ENCODE assay signal across 8 cellular contexts in genomic region chr17:80101160-80101945, GRCh38. TPM values are rescaled to one million over a fixed set of nuclear protein-coding genes. Genes with fewer than 3 reads are reported as not detected.
DNase-seq lines count a peak whose midpoint lies in the region; ATAC-seq and TF ChIP-seq lines count a peak whose summit lies in the region.

TSS of gene GAA (plus strand) at chr17:80101581. CDS start at chr17:80104587, 3,006 bp downstream.

- H3K27ac Mint-ChIP-seq in T-cell = peak within 1 kb of the TSS; percentile 82 to 88

- POLR2A ChIA-PET in T-cell (lab: Charles Lee) = no interaction called here

- peaks cover 14% of the 10 kb centered on the region for H3K4me1 ChIP-seq in adipocyte (ENCODE audit: control insufficient read depth, insufficient read depth, low read length)
- peaks cover 0 to 23% (median 7%) of the 10 kb centered on the region in 12 donors for H3K4me1 ChIP-seq in heart left ventricle
- peaks cover 13 to 35% (median 16%) of the 10 kb centered on the region in 4 donors for H3K4me1 ChIP-seq in upper lobe of left lung

- peaks cover 5% of the 10 kb centered on the region for H3K27me3 ChIP-seq in adipocyte (replicated peaks; ENCODE audit: control insufficient read depth, insufficient read depth, low read length)
- no peaks in the 10 kb centered on the region for H3K27me3 ChIP-seq in heart left ventricle
- H3K27me3 ChIP-seq in upper lobe of left lung = no peaks in the 10 kb centered on the region

- peak within 1 kb of the TSS; percentile 97 for H3K9ac ChIP-seq in adipocyte (ENCODE audit: low read length)

- H3K4me3 ChIP-seq in adipocyte (ENCODE audit: low read length) (peak within 1 kb of the TSS; percentile 99), heart left ventricle (peak within 1 kb of the TSS; percentile 68 to 99 (median 90)), upper lobe of left lung (peak within 1 kb of the TSS; percentile 90 to 96 (median 93))

- intact Hi-C loops in heart left ventricle (cut with DNase I) = loop anchor here in 3 of 10 donors (5.0 kb wide), 3 partner anchors 46 to 161 kb away; partner anchors contain the start of genes EIF4A3 (in 3 of the 3) and RNF213 (in 2 of the 3)
- intact Hi-C loops in posterior vena cava (cut with DNase I) = no loop called here

- no peaks in the 10 kb centered on the region for H3K27me3 Mint-ChIP-seq in T-cell

- H3K4me1 Mint-ChIP-seq in T-cell = peaks cover 23 to 39% (median 31%) of the 10 kb centered on the region in 3 donors

- H3K27ac ChIP-seq in heart left ventricle (peak within 1 kb of the TSS; percentile 36 to 98 (median 91)), upper lobe of left lung (peak within 1 kb of the TSS; percentile 79 to 95 (median 92))

- TF ChIP-seq CTCF in heart left ventricle (IDR thresholded peaks at IDR 0.05) (peak; percentile 50 to 98 (median 88)), upper lobe of left lung (IDR thresholded peaks at IDR 0.05) (peak; percentile 86 to 100 (median 99))

- no peaks in the 10 kb centered on the region for H3K9me3 Mint-ChIP-seq in T-cell

- ATAC-seq in T-cell (replicated peaks in 1 of 4) (peak; percentile 86 to 88 (median 87)), heart left ventricle (peak; percentile 75 to 91 (median 84)), upper lobe of left lung (ENCODE audit: low FRiP score in 2 of 2) (peak; percentile 85 to 94)

- peak; percentile 100 for DNase-seq in GM03348 (ENCODE audit: low spot score)
- DNase-seq in HCEC 1CT = peak; percentile 77
- peak; percentile 62 for DNase-seq in NCI-H1048 (lab: John Stamatoyannopoulos, UW)
- peak; percentile 69 to 91 (median 83) for DNase-seq in T-cell
- DNase-seq in adipocyte (ENCODE audit: low read depth) = peak; percentile 95
- peak; percentile 89 to 96 (median 89) for DNase-seq in heart left ventricle
- DNase-seq in posterior vena cava (ENCODE audit: low spot score) = peak; percentile 95
- peak; percentile 85 to 98 for DNase-seq in upper lobe of left lung

- TF ChIP-seq POLR2A in heart left ventricle (IDR thresholded peaks at IDR 0.05) (peak in 1 of 2 donors; percentile 82), upper lobe of left lung (IDR thresholded peaks at IDR 0.05) (peak in 3 of 4 donors; percentile 22 to 84 (median 26))

- 0% methylated on average over 46 to 107 of the region's 107 CpGs for WGBS in heart left ventricle, 4 donors
- WGBS in upper lobe of left lung, 2 donors = 0% methylated on average over 7 to 19 of the region's 107 CpGs

- H3K36me3 ChIP-seq in adipocyte (ENCODE audit: control insufficient read depth, insufficient read depth, low read length, severe bottlenecking) = no peaks in the 10 kb centered on the region
- no peaks in the 10 kb centered on the region for H3K36me3 ChIP-seq in heart left ventricle
- no peaks in the 10 kb centered on the region for H3K36me3 ChIP-seq in upper lobe of left lung

- no peak for TF ChIP-seq EP300 in upper lobe of left lung (IDR thresholded peaks at IDR 0.05)

- H3K4me3 Mint-ChIP-seq in T-cell = peak within 1 kb of the TSS; percentile 85 to 92 (median 90)

- peaks cover 2% of the 10 kb centered on the region for H3K36me3 Mint-ChIP-seq in T-cell

- CTCF ChIA-PET in T-cell (lab: Charles Lee) = interaction anchor here (0.5 to 1.0 kb wide), 10 partner anchors 12 to 509 kb away, joined by 3 to 6 read pairs (median 3); partner anchors contain the start of gene CBX4 (in 1 of the 2)

- H3K9me3 ChIP-seq in adipocyte (ENCODE audit: control insufficient read depth, low read length) (no peaks in the 10 kb centered on the region), heart left ventricle (no peaks in the 10 kb centered on the region), upper lobe of left lung (no peaks in the 10 kb centered on the region)

RNA-seq across cellular contexts. Expression of gene GAA, which starts in this region (rescaled TPM):
- total RNA-seq in T-cell = 10 to 100 TPM; 32.0 to 47.2 (median 42.1) TPM
- 100 to 1,000 TPM in 1 of 9 donors, 10 to 100 TPM in 8; 27.5 to 109 (median 48.0) TPM for total RNA-seq in heart left ventricle
- 10 to 100 TPM; 31.2 to 33.0 TPM for polyA plus RNA-seq in heart left ventricle
- 10 to 100 TPM; 38.7 to 42.8 TPM for total RNA-seq in posterior vena cava
- 100 to 1,000 TPM in 5 of 6 donors, 10 to 100 TPM in 1; 54.7 to 178 (median 157) TPM for total RNA-seq in upper lobe of left lung

Comparison
In these comparisons a context has a peak if more than half of its experiments do, and no peak if none do; other contexts are left out.
1. Peak in every context shown above with its lines: DNase-seq, ATAC-seq, H3K4me3 ChIP-seq and H3K27ac ChIP-seq.